15 cellular contexts compared by ENCODE assay signal in the genomic region with DNA sequence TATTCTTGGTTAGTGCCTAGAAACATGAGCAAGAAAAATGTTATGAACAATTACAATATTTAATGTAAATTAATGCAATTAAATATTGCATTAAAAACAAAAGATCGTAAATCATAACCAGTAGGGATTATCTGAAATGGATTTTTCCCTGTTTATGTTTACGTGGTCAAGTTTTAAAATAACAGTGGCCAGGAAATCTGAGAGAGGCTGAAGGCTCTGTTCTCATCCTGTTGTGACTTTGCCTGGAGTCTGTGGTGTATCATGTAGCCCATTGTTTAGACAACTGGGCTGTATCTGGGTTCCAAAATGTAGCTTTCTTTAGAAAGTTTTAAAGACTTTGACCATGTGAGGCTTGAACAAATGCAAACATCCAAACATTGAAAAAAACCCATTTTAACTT. TPM values are rescaled to one million over a fixed set of nuclear protein-coding genes. Genes with fewer than 3 reads are reported as not detected.
DNase-seq lines count a peak whose midpoint lies in the region; ATAC-seq and TF ChIP-seq lines count a peak whose summit lies in the region.
"Had no signal": no experiment of that assay in that cellular context is flagged by ENCODE, and none has a peak within 500 bp of the region (broad histone marks: within the 10 kb centered on the region; RNA-seq: fewer than 3 reads in every experiment).

No MANE protein-coding gene starts in this region.

- no peak overlapping the region for H3K4ac ChIP-seq in IMR-90 (ENCODE audit: low read depth, low read length)

- POLR2A ChIA-PET in IMR-90 (lab: Charles Lee; ENCODE audit: unreplicated experiment), result interaction anchor here (0.6 to 0.7 kb wide), 2 partner anchors 9 to 59 kb away, joined by 3 read pairs; no protein-coding TSS in a partner anchor

- H3K4me3 ChIP-seq in IMR-90 (ENCODE audit: insufficient read depth, low read depth, low read length) (no peak overlapping the region), mammary epithelial cell (replicated peaks in 1 of 3; ENCODE audit: insufficient read depth in 1 of 3, low read depth in 2 of 3, low read length in 3 of 3) (no peak overlapping the region), esophagus squamous epithelium (peak overlapping the region in 1 of 4 donors; percentile 95)
- H3K4me3 ChIP-seq: gastroesophageal sphincter had no signal

- H3K79me1 ChIP-seq in IMR-90 (ENCODE audit: low read depth in 1 of 2, low read length in 2 of 2), result peaks cover 16 to 44% of the 10 kb centered on the region in 2 experiments

- ATAC-seq in IMR-90 (ENCODE audit: low read depth), result peak; percentile 22
- ATAC-seq in GM21528 (IDR thresholded peaks at IDR 0.05; ENCODE audit: low FRiP score, unreplicated experiment), result no peak
- ATAC-seq: gastroesophageal sphincter had no signal

- no peak overlapping the region for H4K8ac ChIP-seq in IMR-90 (ENCODE audit: low read depth in 2 of 2, low read length in 2 of 2)

- H3K18ac ChIP-seq in IMR-90 (ENCODE audit: low read depth, low read length), result no peak overlapping the region

- peak overlapping the region; percentile 94 for H3K27ac Mint-ChIP-seq in type B pancreatic cell
- H3K27ac Mint-ChIP-seq: activated T-cell treated with anti-CD3 and anti-CD28 coated beads, Interleukin-2, amount 50 U/mL, for 24 hours; CD4-positive, CD25-positive, alpha-beta regulatory T cell; immature natural killer cell had no signal

- no peaks in the 10 kb centered on the region for H3K9me3 Mint-ChIP-seq in type B pancreatic cell
- H3K9me3 Mint-ChIP-seq: activated T-cell treated with anti-CD3 and anti-CD28 coated beads, Interleukin-2, amount 50 U/mL, for 24 hours; immature natural killer cell had no signal

- H3K9ac ChIP-seq in IMR-90 (ENCODE audit: low read depth, low read length) (no peak overlapping the region), mammary epithelial cell (ENCODE audit: insufficient read depth, low read length) (no peak overlapping the region)

- H2AK9ac ChIP-seq in IMR-90 (replicated peaks; ENCODE audit: low read depth, low read length, poor library complexity), result no peak overlapping the region

- H2AK5ac ChIP-seq in IMR-90 (ENCODE audit: low read depth, low read length), result no peak overlapping the region

- no peak overlapping the region for H4K91ac ChIP-seq in IMR-90 (ENCODE audit: insufficient read depth, low read depth, low read length)

- peaks cover 3% of the 10 kb centered on the region; the same call in 1 of the 2 replicates for H3K9me1 ChIP-seq in IMR-90 (ENCODE audit: insufficient read depth, low read length)

- H3K36me3 ChIP-seq in IMR-90 (ENCODE audit: control insufficient read depth, insufficient read depth, low read length) (no peaks in the 10 kb centered on the region), mammary epithelial cell (ENCODE audit: insufficient read depth, low read length) (peaks cover 2% of the 10 kb centered on the region), esophagus squamous epithelium (no peaks in the 10 kb centered on the region)
- H3K36me3 ChIP-seq: gastroesophageal sphincter had no signal

- H4K5ac ChIP-seq in IMR-90 (ENCODE audit: low read depth, low read length), result no peak overlapping the region

- H3K4me2 ChIP-seq in IMR-90 (ENCODE audit: low read depth, low read length) (peak overlapping the region; percentile 9; the same call in 1 of the 2 replicates), mammary epithelial cell (ENCODE audit: insufficient read depth, low read depth, low read length) (peak overlapping the region; percentile 54)

- peaks cover 64% of the 10 kb centered on the region for H3K79me2 ChIP-seq in mammary epithelial cell (ENCODE audit: insufficient read depth, low read length)

- DNase-seq in IMR-90 (peak; percentile 74), mammary epithelial cell (no peak), glomerular endothelial cell (ENCODE audit: extremely low read depth, low read depth, low spot score) (peak; percentile 48), type B pancreatic cell (ENCODE audit: extremely low spot score, unreplicated experiment) (no peak), esophagus squamous epithelium (lab: John Stamatoyannopoulos, UW) (no peak), midbrain (lab: John Stamatoyannopoulos, UW) (no peak)
- DNase-seq: activated CD4-positive, alpha-beta T cell treated with anti-CD3 and anti-CD28 coated beads for 48 hours; activated T-cell treated with anti-CD3 and anti-CD28 coated beads, Interleukin-2, amount 50 U/mL, for 24 hours; CD4-positive, CD25-positive, alpha-beta regulatory T cell; cortex of kidney; immature natural killer cell; NCI-H1092 treated with DMSO at 0.1 percent for 48 hours; T1000 had no signal

- no peak for TF ChIP-seq RAD21 in IMR-90 (IDR thresholded peaks at IDR 0.05; ENCODE audit: low read length)

- no peak overlapping the region for H2BK15ac ChIP-seq in IMR-90 (ENCODE audit: low read depth, low read length)

- no peaks in the 10 kb centered on the region for H3K27me3 Mint-ChIP-seq in type B pancreatic cell

- H2BK5ac ChIP-seq in IMR-90 (ENCODE audit: low read depth, low read length, poor library complexity, severe bottlenecking), result no peak overlapping the region

- no peak overlapping the region for H2BK120ac ChIP-seq in IMR-90 (ENCODE audit: low read depth, low read length)

- H3K4me1 ChIP-seq in IMR-90 (ENCODE audit: control insufficient read depth, insufficient read depth, low read length) (peaks cover 5% of the 10 kb centered on the region), mammary epithelial cell (ENCODE audit: insufficient read depth, low read length) (peaks cover 26% of the 10 kb centered on the region), esophagus squamous epithelium (peaks cover 4 to 60% (median 12%) of the 10 kb centered on the region in 3 donors)

- no peak overlapping the region for H2BK20ac ChIP-seq in IMR-90 (ENCODE audit: low read depth, low read length)

- H3K56ac ChIP-seq in IMR-90 (ENCODE audit: extremely low read depth, insufficient read depth, low read length), result no peak overlapping the region

- H3K27ac ChIP-seq in IMR-90 (ENCODE audit: insufficient read depth, low read length) (no peak overlapping the region), mammary epithelial cell (ENCODE audit: insufficient read depth, low read depth, low read length) (peak overlapping the region; percentile 44), esophagus squamous epithelium (no peak overlapping the region)
- H3K27ac ChIP-seq: gastroesophageal sphincter had no signal

- no peak for TF ChIP-seq POLR2A in IMR-90 (IDR thresholded peaks at IDR 0.05; ENCODE audit: low read depth, low read length)
- no peak for TF ChIP-seq POLR2A in esophagus squamous epithelium (IDR thresholded peaks at IDR 0.05)

- WGBS in IMR-90 (ENCODE audit: extremely low coverage in 2 of 2, insufficient read length in 1 of 2), 2 experiments, result no CpG with 5 or more reads among the region's 2 CpGs
- WGBS in mammary epithelial cell (ENCODE audit: low coverage, missing lambda C conversion rate), result 100% methylated on average over 2 of the region's 2 CpGs
- WGBS in esophagus squamous epithelium, 2 donors, result 58 to 79% methylated on average over 2 of the region's 2 CpGs

- H4K20me1 ChIP-seq in IMR-90 (ENCODE audit: insufficient read depth, low read length), result no peaks in the 10 kb centered on the region
- no peaks in the 10 kb centered on the region for H4K20me1 ChIP-seq in mammary epithelial cell (ENCODE audit: insufficient read depth, low read length)

- no peak overlapping the region for H3K23ac ChIP-seq in IMR-90 (ENCODE audit: low read depth, low read length)

- no peak overlapping the region for H3K14ac ChIP-seq in IMR-90 (replicated peaks; ENCODE audit: low read depth, low read length)

- peaks cover 28% of the 10 kb centered on the region for H3K4me1 Mint-ChIP-seq in type B pancreatic cell (ENCODE audit: unreplicated experiment)

- peak overlapping the region; percentile 71 for H3K4me3 Mint-ChIP-seq in type B pancreatic cell
- H3K4me3 Mint-ChIP-seq: activated T-cell treated with anti-CD3 and anti-CD28 coated beads, Interleukin-2, amount 50 U/mL, for 24 hours had no signal

- no TSS peak for BruUV-seq in IMR-90 (replicated peaks; lab: Mats Ljungman, UMichigan)
- BruUV-seq in mammary epithelial cell (replicated peaks; lab: Mats Ljungman, UMichigan), result no TSS peak

- in situ Hi-C loops in IMR-90 (cut with MboI; ENCODE audit: low sequenced_read_pairs), result no loop called here
- in situ Hi-C loops in mammary epithelial cell (cut with MboI; ENCODE audit: low sequenced_read_pairs in 2 of 2), result no loop called here

- no peak overlapping the region for H2AFZ ChIP-seq in IMR-90 (replicated peaks; ENCODE audit: low read length, poor library complexity)
- H2AFZ ChIP-seq in mammary epithelial cell (ENCODE audit: low read depth, low read length), result no peak overlapping the region

- H3K36me3 Mint-ChIP-seq in type B pancreatic cell, result peaks cover 4% of the 10 kb centered on the region
- H3K36me3 Mint-ChIP-seq: CD4-positive, CD25-positive, alpha-beta regulatory T cell; immature natural killer cell had no signal

- no peak for TF ChIP-seq CTCF in IMR-90 (conservative IDR thresholded peaks at IDR 0.05; ENCODE audit: low read depth, low read length)
- TF ChIP-seq CTCF in mammary epithelial cell (conservative IDR thresholded peaks at IDR 0.05 in 1 of 2, IDR thresholded peaks at IDR 0.05 in 1 of 2; ENCODE audit: extremely low read depth in 1 of 2, insufficient read depth in 1 of 2, low read depth in 1 of 2, low read length in 2 of 2), result no peak
- no peak for TF ChIP-seq CTCF in type B pancreatic cell (conservative IDR thresholded peaks at IDR 0.05)
- TF ChIP-seq CTCF in esophagus squamous epithelium (IDR thresholded peaks at IDR 0.05), result no peak

- H3K27me3 ChIP-seq in IMR-90 (ENCODE audit: control insufficient read depth, insufficient read depth, low read length) (no peaks in the 10 kb centered on the region), mammary epithelial cell (ENCODE audit: insufficient read depth, low read length) (no peaks in the 10 kb centered on the region), esophagus squamous epithelium (no peaks in the 10 kb centered on the region)
- H3K27me3 ChIP-seq: gastroesophageal sphincter had no signal

- CTCF ChIA-PET in IMR-90 (lab: Yijun Ruan, JAX) (interaction anchor here (1.3 kb wide), 1 partner anchor 142 kb away, joined by 4 read pairs; no protein-coding TSS in a partner anchor), mammary epithelial cell (lab: Charles Lee; ENCODE audit: low non-redundant PET) (no interaction called here)

- H3K9me3 ChIP-seq in IMR-90 (ENCODE audit: control insufficient read depth, insufficient read depth, low read length), result no peaks in the 10 kb centered on the region
- no peaks in the 10 kb centered on the region for H3K9me3 ChIP-seq in mammary epithelial cell (replicated peaks; ENCODE audit: insufficient read depth, low read length)
- H3K9me3 ChIP-seq in esophagus squamous epithelium, result no peaks in the 10 kb centered on the region
- H3K9me3 ChIP-seq: gastroesophageal sphincter had no signal

- intact Hi-C loops in IMR-90 (cut with micrococcal nuclease), result loop anchor here (10.0 kb wide), 1 partner anchor 467 kb away; a partner anchor contains a TSS
- intact Hi-C loops in mammary epithelial cell (cut with micrococcal nuclease), result loop anchor here (5.0 kb wide), 1 partner anchor 41 kb away; no protein-coding TSS in a partner anchor
- intact Hi-C loops in esophagus squamous epithelium (cut with DNase I), result no loop called here

- dilution Hi-C loops in IMR-90 (cut with HindIII; ENCODE audit: low sequenced_read_pairs, unreplicated experiment) (no loop called here), mammary epithelial cell (cut with HindIII; ENCODE audit: low sequenced_read_pairs) (no loop called here)

RNA-seq across cellular contexts. Expression of a gene that starts 2.4 kb away (rescaled TPM):
- total RNA-seq in IMR-90 (2012; rRNA removed), result 6.8 and 9.4 TPM in 2 replicates
- polyA plus RNA-seq in IMR-90 (2012; rRNA removed), result 5.4 and 6.1 TPM in 2 replicates
- polyA plus RNA-seq in IMR-90 (2012; cell fraction: cytosol; rRNA removed), result 1.5 and 2.5 TPM in 2 replicates
- polyA plus RNA-seq in IMR-90 (2012; cell fraction: nucleus; rRNA removed; ENCODE audit: low replicate concordance), result 2.7 and 11.1 TPM in 2 replicates
- 10 to 100 TPM; 29.5 to 49.8 TPM for total RNA-seq in mammary epithelial cell
- polyA plus RNA-seq in mammary epithelial cell, result 12.9 TPM
- polyA minus RNA-seq in mammary epithelial cell, result 28.0 TPM
- 46.6 and 55.8 TPM in 2 replicates for total RNA-seq in glomerular endothelial cell
- total RNA-seq in type B pancreatic cell (ENCODE audit: low replicate concordance), result 46.7 and 110 TPM in 2 replicates
- 10 to 100 TPM; 22.1 to 37.0 (median 31.5) TPM for total RNA-seq in esophagus squamous epithelium

Comparison
In these comparisons a context has a peak if more than half of its experiments do, and no peak if none do; other contexts are left out.
1. DNase-seq: peak in IMR-90 (single experiment) and glomerular endothelial cell (single experiment); none in mammary epithelial cell (single experiment), type B pancreatic cell (single experiment), esophagus squamous epithelium (single experiment) and midbrain (single experiment).